15 cellular contexts compared by ENCODE assay signal in genomic region chr12:113201187-113202177, GRCh38. TPM values are rescaled to one million over a fixed set of nuclear protein-coding genes. Genes with fewer than 3 reads are reported as not detected.
DNase-seq lines count a peak whose midpoint lies in the region; ATAC-seq, FAIRE-seq and TF ChIP-seq lines count a peak whose summit lies in the region.
"Had no signal": no experiment of that assay in that cellular context is flagged by ENCODE, and none has a peak within 500 bp of the region (broad histone marks: within the 10 kb centered on the region; RNA-seq: fewer than 3 reads in every experiment).

No MANE protein-coding gene starts in this region.

- peaks cover 2% of the 10 kb centered on the region for H3K27me3 Mint-ChIP-seq in activated naive CD8-positive, alpha-beta T cell treated with anti-CD3 and anti-CD28 coated beads, Interleukin-2, amount 10 ng/mL, durations not matched to agents 7 days and 5 days
- H3K27me3 Mint-ChIP-seq in activated naive CD8-positive, alpha-beta T cell treated with anti-CD3 and anti-CD28 coated beads, Interleukin-2, amount 50 U/mL, for 24 hours, result no peaks in the 10 kb centered on the region
- no peaks in the 10 kb centered on the region for H3K27me3 Mint-ChIP-seq in stimulated activated naive B cell treated with anti-CD40 and anti-IgM and Interleukin-4, amounts not matched to agents 10 μg/mL and 1 μg/mL and 100 μg/mL, for 72 hours
- no peaks in the 10 kb centered on the region for H3K27me3 Mint-ChIP-seq in Caco-2 (ENCODE audit: insufficient read depth, unreplicated experiment)
- H3K27me3 Mint-ChIP-seq: CD8-positive, alpha-beta memory T cell had no signal

- H3K23ac ChIP-seq in H1 (ENCODE audit: insufficient read length), result no peak overlapping the region

- WGBS in H1 (ENCODE audit: extremely low coverage in 1 of 2, insufficient coverage in 1 of 2, insufficient read length in 1 of 2, insufficient replicate concordance in 2 of 2, low coverage in 1 of 2, low lambda C conversion rate in 2 of 2, missing lambda C conversion rate in 1 of 2), 2 experiments, result 89% methylated on average over 14 of the region's 14 CpGs; no CpG with 5 or more reads in 1 of the 2 experiments

- H2BK5ac ChIP-seq in H1 (ENCODE audit: low read depth, low read length), result no peak overlapping the region

- peaks cover 15% of the 10 kb centered on the region for H3K4me1 Mint-ChIP-seq in activated naive CD8-positive, alpha-beta T cell treated with anti-CD3 and anti-CD28 coated beads, Interleukin-2, amount 10 ng/mL, durations not matched to agents 7 days and 5 days
- H3K4me1 Mint-ChIP-seq in activated naive CD8-positive, alpha-beta T cell treated with anti-CD3 and anti-CD28 coated beads, Interleukin-2, amount 50 U/mL, for 24 hours, result peaks cover 11% of the 10 kb centered on the region
- peaks cover 33 to 63% of the 10 kb centered on the region in 2 donors for H3K4me1 Mint-ChIP-seq in stimulated activated naive B cell treated with anti-CD40 and anti-IgM and Interleukin-4, amounts not matched to agents 10 μg/mL and 1 μg/mL and 100 μg/mL, for 72 hours
- no peaks in the 10 kb centered on the region for H3K4me1 Mint-ChIP-seq in Caco-2 (ENCODE audit: low read depth, unreplicated experiment)

- POLR2A ChIA-PET in activated naive CD8-positive, alpha-beta T cell treated with anti-CD3 and anti-CD28 coated beads, Interleukin-2, amount 10 ng/mL, durations not matched to agents 7 days and 5 days (lab: Charles Lee), result interaction anchor here (1.3 kb wide), 1 partner anchor 20 kb away, joined by 3 read pairs; the partner anchor contains the start of gene TPCN1
- POLR2A ChIA-PET in H1 (lab: Charles Lee; ENCODE audit: partially characterized antibody) (interaction anchor here (1.1 to 6.8 kb wide), 5 partner anchors 9 to 63 kb away, joined by 3 to 31 read pairs (median 3); partner anchors contain the start of genes DDX54, RITA1 and TPCN1), Caco-2 (lab: Charles Lee) (no interaction called here)

- H3K56ac ChIP-seq in H1 (replicated peaks; ENCODE audit: insufficient read length, low read depth, low read length), result no peak overlapping the region

- 0 out of 7 replicates have a peak overlapping the region, but pooled peaks of 1 of the 4 experiments have one; percentile 26 for H3K9ac ChIP-seq in H1 (replicated peaks in 1 of 4; ENCODE audit: extremely low read depth in 1 of 4, low read depth in 3 of 4, low read length in 3 of 4)

- no peak overlapping the region for H2BK15ac ChIP-seq in H1 (ENCODE audit: low read length)

- no peak overlapping the region for H2AK5ac ChIP-seq in H1 (ENCODE audit: low read depth, low read length)

- no peak overlapping the region for H3K4me2 ChIP-seq in H1 (ENCODE audit: insufficient read depth in 1 of 2, low read depth in 2 of 2, low read length in 2 of 2)

- CTCF ChIA-PET in H1 (lab: Charles Lee; ENCODE audit: partially characterized antibody), result interaction anchor here (0.5 to 1.8 kb wide), 6 partner anchors 22 to 1759 kb away, joined by 3 to 5 read pairs (median 3); no protein-coding TSS in a partner anchor
- CTCF ChIA-PET in Caco-2 (lab: Charles Lee), result no interaction called here

- H3K4me1 ChIP-seq in H1 (replicated peaks in 1 of 4; ENCODE audit: control insufficient read depth in 3 of 4, insufficient read depth in 4 of 4, low read length in 3 of 4), result peaks cover 0 to 2% (median 0%) of the 10 kb centered on the region in 4 experiments; a peak in 1 of 7 replicates
- H3K4me1 ChIP-seq in Caco-2, result no peaks in the 10 kb centered on the region
- H3K4me1 ChIP-seq in BE2C, result no peaks in the 10 kb centered on the region
- H3K4me1 ChIP-seq: SJCRH30 had no signal

- no peak overlapping the region for H3K27ac ChIP-seq in H1 (ENCODE audit: low read depth, low read length)
- H3K27ac ChIP-seq: SJCRH30 had no signal

- no peak overlapping the region for H3K4ac ChIP-seq in H1 (replicated peaks; ENCODE audit: insufficient read length, low read depth, low read length)

- TF ChIP-seq CTCF in H1 (IDR thresholded peaks at IDR 0.05; ENCODE audit: control extremely low read depth in 1 of 3, insufficient read depth in 1 of 3, low read depth in 1 of 3, low read length in 3 of 3), result no peak
- TF ChIP-seq CTCF in Caco-2 (IDR thresholded peaks at IDR 0.05; ENCODE audit: insufficient read depth in 1 of 2, low read depth in 1 of 2, low read length in 1 of 2, severe bottlenecking in 1 of 2, unreplicated experiment in 1 of 2), result no peak
- TF ChIP-seq CTCF in BE2C (IDR thresholded peaks at IDR 0.05; ENCODE audit: low read depth, low read length), result no peak

- H2AFZ ChIP-seq in H1 (ENCODE audit: low read length), result no peak overlapping the region

- no peak for TF ChIP-seq RAD21 in H1 (IDR thresholded peaks at IDR 0.05 in 1 of 2, conservative IDR thresholded peaks at IDR 0.05 in 1 of 2; ENCODE audit: low read depth in 2 of 2, low read length in 2 of 2)

- H3K4me3 Mint-ChIP-seq in activated naive CD8-positive, alpha-beta T cell treated with anti-CD3 and anti-CD28 coated beads, Interleukin-2, amount 10 ng/mL, durations not matched to agents 7 days and 5 days, result no peak overlapping the region
- H3K4me3 Mint-ChIP-seq in activated naive CD8-positive, alpha-beta T cell treated with anti-CD3 and anti-CD28 coated beads, Interleukin-2, amount 50 U/mL, for 24 hours, result no peak overlapping the region
- peak overlapping the region in 1 of 2 donors; percentile 39 for H3K4me3 Mint-ChIP-seq in stimulated activated naive B cell treated with anti-CD40 and anti-IgM and Interleukin-4, amounts not matched to agents 10 μg/mL and 1 μg/mL and 100 μg/mL, for 72 hours
- no peak overlapping the region for H3K4me3 Mint-ChIP-seq in Caco-2 (ENCODE audit: unreplicated experiment)
- H3K4me3 Mint-ChIP-seq: CD8-positive, alpha-beta memory T cell had no signal

- H4K8ac ChIP-seq in H1 (ENCODE audit: extremely low read depth, insufficient read depth, low read length), result no peak overlapping the region

- no peak overlapping the region for H3K4me3 ChIP-seq in H1 (ENCODE audit: extremely low read depth in 1 of 4, insufficient read depth in 2 of 4, low read depth in 3 of 4, low read length in 4 of 4)
- no peak overlapping the region for H3K4me3 ChIP-seq in Caco-2 (ENCODE audit: low read depth, low read length)
- H3K4me3 ChIP-seq in BE2C (ENCODE audit: low read depth, low read length), result no peak overlapping the region
- H3K4me3 ChIP-seq: MG63, SJCRH30 had no signal

- FAIRE-seq in H1 (lab: Jason Lieb, UNC), result no peak
- FAIRE-seq: GM18507 had no signal

- no peaks in the 10 kb centered on the region for H3K79me2 ChIP-seq in H1 (ENCODE audit: control insufficient read depth in 1 of 2, insufficient read depth in 2 of 2, low read length in 2 of 2)

- H4K20me1 ChIP-seq in H1 (replicated peaks in 1 of 2; ENCODE audit: control insufficient read depth in 1 of 2, insufficient read depth in 2 of 2, low read length in 2 of 2), result no peaks in the 10 kb centered on the region

- no peaks in the 10 kb centered on the region for H3K23me2 ChIP-seq in H1 (ENCODE audit: low read depth, low read length)

- intact Hi-C loops in Caco-2 (cut with micrococcal nuclease; ENCODE audit: unreplicated experiment), result no loop called here

- no peaks in the 10 kb centered on the region for H3K36me3 Mint-ChIP-seq in activated naive CD8-positive, alpha-beta T cell treated with anti-CD3 and anti-CD28 coated beads, Interleukin-2, amount 10 ng/mL, durations not matched to agents 7 days and 5 days
- no peaks in the 10 kb centered on the region for H3K36me3 Mint-ChIP-seq in activated naive CD8-positive, alpha-beta T cell treated with anti-CD3 and anti-CD28 coated beads, Interleukin-2, amount 50 U/mL, for 24 hours (ENCODE audit: low read depth)
- H3K36me3 Mint-ChIP-seq in stimulated activated naive B cell treated with anti-CD40 and anti-IgM and Interleukin-4, amounts not matched to agents 10 μg/mL and 1 μg/mL and 100 μg/mL, for 72 hours, result peaks cover 6 to 15% of the 10 kb centered on the region in 2 donors
- H3K36me3 Mint-ChIP-seq in Caco-2 (ENCODE audit: insufficient read depth, unreplicated experiment), result no peaks in the 10 kb centered on the region
- H3K36me3 Mint-ChIP-seq: CD8-positive, alpha-beta memory T cell had no signal

- H3K14ac ChIP-seq in H1 (ENCODE audit: insufficient read length), result no peak overlapping the region

- H3K36me3 ChIP-seq in H1 (ENCODE audit: control insufficient read depth in 2 of 4, insufficient read depth in 4 of 4, low read length in 3 of 4), result no peaks in the 10 kb centered on the region
- H3K36me3 ChIP-seq in Caco-2 (ENCODE audit: control insufficient read depth, insufficient read depth, low read length), result no peaks in the 10 kb centered on the region
- no peaks in the 10 kb centered on the region for H3K36me3 ChIP-seq in BE2C
- H3K36me3 ChIP-seq: MG63, SJCRH30 had no signal

- DNase-seq in activated naive CD8-positive, alpha-beta T cell treated with anti-CD3 and anti-CD28 coated beads, Interleukin-2, amount 10 ng/mL, durations not matched to agents 7 days and 5 days, result no peak
- DNase-seq in activated naive CD8-positive, alpha-beta T cell treated with anti-CD3 and anti-CD28 coated beads, Interleukin-2, amount 50 U/mL, for 24 hours, result no peak
- DNase-seq in NCI-H69 (lab: John Stamatoyannopoulos, UW) (peak; percentile 16), H1 (ENCODE audit: low read depth in 1 of 2, low spot score in 2 of 2) (no peak), Caco-2 (no peak), BE2C (no peak), HCEC 1CT (no peak)
- no peak for DNase-seq in stimulated activated naive B cell treated with anti-CD40 and anti-IgM and Interleukin-4, amounts not matched to agents 10 μg/mL and 1 μg/mL and 100 μg/mL, for 72 hours
- DNase-seq: CD8-positive, alpha-beta memory T cell; MG63; NCI-H1092 treated with DMSO at 0.1 percent for 48 hours; NCI-H1694; NCI-H446 treated with DMSO at 0.1 percent for 48 hours; SJCRH30 had no signal

- no peaks in the 10 kb centered on the region for H3K9me3 Mint-ChIP-seq in activated naive CD8-positive, alpha-beta T cell treated with anti-CD3 and anti-CD28 coated beads, Interleukin-2, amount 10 ng/mL, durations not matched to agents 7 days and 5 days
- H3K9me3 Mint-ChIP-seq in activated naive CD8-positive, alpha-beta T cell treated with anti-CD3 and anti-CD28 coated beads, Interleukin-2, amount 50 U/mL, for 24 hours, result no peaks in the 10 kb centered on the region
- H3K9me3 Mint-ChIP-seq in stimulated activated naive B cell treated with anti-CD40 and anti-IgM and Interleukin-4, amounts not matched to agents 10 μg/mL and 1 μg/mL and 100 μg/mL, for 72 hours, result peaks cover 0 to under 1% of the 10 kb centered on the region in 2 donors
- H3K9me3 Mint-ChIP-seq in Caco-2 (ENCODE audit: unreplicated experiment), result no peaks in the 10 kb centered on the region
- H3K9me3 Mint-ChIP-seq: CD8-positive, alpha-beta memory T cell had no signal

- H4K91ac ChIP-seq in H1 (replicated peaks; ENCODE audit: insufficient read length, low read length), result no peak overlapping the region

- ATAC-seq in activated naive CD8-positive, alpha-beta T cell treated with anti-CD3 and anti-CD28 coated beads, Interleukin-2, amount 10 ng/mL, durations not matched to agents 7 days and 5 days (ENCODE audit: low read depth), result no peak
- ATAC-seq in activated naive CD8-positive, alpha-beta T cell treated with anti-CD3 and anti-CD28 coated beads, Interleukin-2, amount 50 U/mL, for 24 hours, result no peak
- ATAC-seq in stimulated activated naive B cell treated with anti-CD40 and anti-IgM and Interleukin-4, amounts not matched to agents 10 μg/mL and 1 μg/mL and 100 μg/mL, for 72 hours (replicated peaks), result no peak

- H3K79me1 ChIP-seq in H1 (ENCODE audit: low read depth, low read length), result no peaks in the 10 kb centered on the region

- no peak for TF ChIP-seq POLR2A in H1 (IDR thresholded peaks at IDR 0.05; ENCODE audit: control extremely low read depth in 1 of 2, low read depth in 2 of 2, low read length in 2 of 2)

- H3K27ac Mint-ChIP-seq in activated naive CD8-positive, alpha-beta T cell treated with anti-CD3 and anti-CD28 coated beads, Interleukin-2, amount 10 ng/mL, durations not matched to agents 7 days and 5 days, result peak overlapping the region; percentile 30
- H3K27ac Mint-ChIP-seq in activated naive CD8-positive, alpha-beta T cell treated with anti-CD3 and anti-CD28 coated beads, Interleukin-2, amount 50 U/mL, for 24 hours, result no peak overlapping the region
- H3K27ac Mint-ChIP-seq in stimulated activated naive B cell treated with anti-CD40 and anti-IgM and Interleukin-4, amounts not matched to agents 10 μg/mL and 1 μg/mL and 100 μg/mL, for 72 hours, result peak overlapping the region; percentile 85
- no peak overlapping the region for H3K27ac Mint-ChIP-seq in Caco-2 (ENCODE audit: unreplicated experiment)

- no peak overlapping the region for H3K18ac ChIP-seq in H1 (ENCODE audit: extremely low read depth, low read length)

- no peak for TF ChIP-seq EP300 in H1 (IDR thresholded peaks at IDR 0.05; ENCODE audit: borderline replicate concordance in 1 of 2, low read depth in 2 of 2, low read length in 2 of 2)

- H3K9me3 ChIP-seq in H1 (ENCODE audit: insufficient read depth in 2 of 2, low read depth in 1 of 2, low read length in 1 of 2) (no peaks in the 10 kb centered on the region; a peak in 1 of 4 replicates), Caco-2 (no peaks in the 10 kb centered on the region), BE2C (no peaks in the 10 kb centered on the region)
- H3K9me3 ChIP-seq: MG63, SJCRH30 had no signal

- no peak overlapping the region for H4K5ac ChIP-seq in H1 (ENCODE audit: insufficient read length, low read depth, low read length)

- H3K27me3 ChIP-seq in H1 (replicated peaks in 1 of 4; ENCODE audit: control insufficient read depth in 3 of 4, extremely low read depth in 1 of 4, insufficient read depth in 3 of 4, low read length in 3 of 4) (no peaks in the 10 kb centered on the region), Caco-2 (replicated peaks; ENCODE audit: control insufficient read depth, insufficient read depth, low read length) (no peaks in the 10 kb centered on the region), BE2C (no peaks in the 10 kb centered on the region)
- H3K27me3 ChIP-seq: MG63, SJCRH30 had no signal

- no TSS peak for BruUV-seq in Caco-2 (replicated peaks; lab: Mats Ljungman, UMichigan)

- no peak overlapping the region for H2BK120ac ChIP-seq in H1 (replicated peaks; ENCODE audit: low read depth, low read length)

- no peak overlapping the region for H2BK20ac ChIP-seq in H1 (ENCODE audit: low read length)

- H2BK12ac ChIP-seq in H1 (ENCODE audit: low read depth, low read length), result 0 out of 2 replicates have a peak overlapping the region, but pooled peaks have one; percentile 39

RNA-seq across cellular contexts. Expression of gene RITA1, which starts 16.0 kb away (rescaled TPM):
- total RNA-seq in activated naive CD8-positive, alpha-beta T cell treated with anti-CD3 and anti-CD28 coated beads, Interleukin-2, amount 10 ng/mL, durations not matched to agents 7 days and 5 days, result 10 to 100 TPM; 18.5 to 21.5 TPM
- 25.8 and 26.4 TPM in 2 replicates for total RNA-seq in H1 (2021; fragmentation: NEBNext Ultra II Directional; extraction: Animal tissue kit (Norgen Biotek cat#: 25700))
- 24.1 and 31.0 TPM in 2 replicates for polyA plus RNA-seq in H1 (2011; rRNA removed)
- polyA plus RNA-seq in H1 (2011; cell fraction: cytosol; rRNA removed), result 25.4 TPM
- polyA plus RNA-seq in H1 (2011; cell fraction: nucleus; rRNA removed), result 19.1 TPM
- polyA plus RNA-seq in H1 (2012, experiment 1 of 2), result 21.0 to 23.7 TPM (median 23.5 TPM) in 4 replicates
- 32.3 TPM for polyA plus RNA-seq in H1 (2012, experiment 2 of 2)
- 16.0 TPM for polyA plus RNA-seq in H1 (2013, experiment 1 of 2)
- 16.6 TPM for polyA plus RNA-seq in H1 (2013, experiment 2 of 2)
- polyA minus RNA-seq in H1 (2011; rRNA and poly(A)+ RNA removed), result 10.5 and 15.2 TPM in 2 replicates
- 12.2 TPM for polyA minus RNA-seq in H1 (2011; cell fraction: cytosol; rRNA and poly(A)+ RNA removed)
- 19.0 TPM for polyA minus RNA-seq in H1 (2011; cell fraction: nucleus; rRNA and poly(A)+ RNA removed)
- total RNA-seq in Caco-2 (2022), result 32.7 and 33.6 TPM in 2 replicates
- polyA plus RNA-seq in BE2C (2012; ENCODE audit: insufficient read depth, insufficient read length, low read depth), result 83.0 TPM

RNA-seq across cellular contexts. Expression of gene DDX54, which starts 16.2 kb away (rescaled TPM):
- total RNA-seq in activated naive CD8-positive, alpha-beta T cell treated with anti-CD3 and anti-CD28 coated beads, Interleukin-2, amount 10 ng/mL, durations not matched to agents 7 days and 5 days, result 10 to 100 TPM; 70.1 to 74.2 TPM
- 112 and 113 TPM in 2 replicates for total RNA-seq in H1 (2021; fragmentation: NEBNext Ultra II Directional; extraction: Animal tissue kit (Norgen Biotek cat#: 25700))
- polyA plus RNA-seq in H1 (2011; rRNA removed), result 64.9 and 98.5 TPM in 2 replicates
- 104 TPM for polyA plus RNA-seq in H1 (2011; cell fraction: cytosol; rRNA removed)
- polyA plus RNA-seq in H1 (2011; cell fraction: nucleus; rRNA removed), result 85.4 TPM
- polyA plus RNA-seq in H1 (2012, experiment 1 of 2), result 58.9 to 84.2 TPM (median 67.7 TPM) in 4 replicates
- 47.5 TPM for polyA plus RNA-seq in H1 (2012, experiment 2 of 2)
- polyA plus RNA-seq in H1 (2013, experiment 1 of 2), result 60.7 TPM
- polyA plus RNA-seq in H1 (2013, experiment 2 of 2), result 54.4 TPM
- polyA minus RNA-seq in H1 (2011; rRNA and poly(A)+ RNA removed), result 47.0 and 60.0 TPM in 2 replicates
- 44.5 TPM for polyA minus RNA-seq in H1 (2011; cell fraction: cytosol; rRNA and poly(A)+ RNA removed)
- 37.9 TPM for polyA minus RNA-seq in H1 (2011; cell fraction: nucleus; rRNA and poly(A)+ RNA removed)
- total RNA-seq in Caco-2 (2022), result 101 and 110 TPM in 2 replicates
- 132 TPM for polyA plus RNA-seq in BE2C (2012; ENCODE audit: insufficient read depth, insufficient read length, low read depth)

RNA-seq across cellular contexts. Expression of gene TPCN1, which starts 19.8 kb away (rescaled TPM):
- 10 to 100 TPM; 29.9 to 32.0 TPM for total RNA-seq in activated naive CD8-positive, alpha-beta T cell treated with anti-CD3 and anti-CD28 coated beads, Interleukin-2, amount 10 ng/mL, durations not matched to agents 7 days and 5 days
- total RNA-seq in H1 (2021; fragmentation: NEBNext Ultra II Directional; extraction: Animal tissue kit (Norgen Biotek cat#: 25700)), result 18.1 and 21.4 TPM in 2 replicates
- 14.9 and 22.7 TPM in 2 replicates for polyA plus RNA-seq in H1 (2011; rRNA removed)
- 13.7 TPM for polyA plus RNA-seq in H1 (2011; cell fraction: cytosol; rRNA removed)
- 83.7 TPM for polyA plus RNA-seq in H1 (2011; cell fraction: nucleus; rRNA removed)
- 13.6 to 25.4 TPM (median 22.3 TPM) in 4 replicates for polyA plus RNA-seq in H1 (2012, experiment 1 of 2)
- polyA plus RNA-seq in H1 (2012, experiment 2 of 2), result 9.8 TPM
- 16.1 TPM for polyA plus RNA-seq in H1 (2013, experiment 1 of 2)
- 15.3 TPM for polyA plus RNA-seq in H1 (2013, experiment 2 of 2)
- polyA minus RNA-seq in H1 (2011; rRNA and poly(A)+ RNA removed), result 18.5 and 20.8 TPM in 2 replicates
- 15.6 TPM for polyA minus RNA-seq in H1 (2011; cell fraction: cytosol; rRNA and poly(A)+ RNA removed)
- polyA minus RNA-seq in H1 (2011; cell fraction: nucleus; rRNA and poly(A)+ RNA removed), result 40.6 TPM
- total RNA-seq in Caco-2 (2022), result 54.4 and 55.9 TPM in 2 replicates
- 24.5 TPM for polyA plus RNA-seq in BE2C (2012; ENCODE audit: insufficient read depth, insufficient read length, low read depth)

RNA-seq across cellular contexts. Expression of gene CFAP73, which starts 52.0 kb away (rescaled TPM):
- total RNA-seq in activated naive CD8-positive, alpha-beta T cell treated with anti-CD3 and anti-CD28 coated beads, Interleukin-2, amount 10 ng/mL, durations not matched to agents 7 days and 5 days, result under 1 TPM; 0.55 to 0.65 TPM
- total RNA-seq in H1 (2021; fragmentation: NEBNext Ultra II Directional; extraction: Animal tissue kit (Norgen Biotek cat#: 25700)), result 0.56 TPM in 1 of 2 replicates, not detected in the other
- 0.45 and 0.80 TPM in 2 replicates for polyA plus RNA-seq in H1 (2011; rRNA removed)
- polyA plus RNA-seq in H1 (2011; cell fraction: cytosol; rRNA removed), result 0.92 TPM
- polyA plus RNA-seq in H1 (2011; cell fraction: nucleus; rRNA removed), result 1.3 TPM
- polyA plus RNA-seq in H1 (2012, experiment 1 of 2), result 0.27 to 0.42 TPM (median 0.36 TPM) in 4 replicates
- polyA plus RNA-seq in H1 (2012, experiment 2 of 2), result 0.22 TPM
- polyA plus RNA-seq in H1 (2013, experiment 1 of 2), result 0.14 TPM
- polyA plus RNA-seq in H1 (2013, experiment 2 of 2), result 0.26 TPM
- polyA minus RNA-seq in H1 (2011; rRNA and poly(A)+ RNA removed), result not detected in 2 replicates
- polyA minus RNA-seq in H1 (2011; cell fraction: cytosol; rRNA and poly(A)+ RNA removed), result not detected
- polyA minus RNA-seq in H1 (2011; cell fraction: nucleus; rRNA and poly(A)+ RNA removed), result 0.90 TPM
- 0.23 TPM in 1 of 2 replicates, not detected in the other for total RNA-seq in Caco-2 (2022)
- polyA plus RNA-seq in BE2C (2012; ENCODE audit: insufficient read depth, insufficient read length, low read depth), result not detected
- total RNA-seq: SJCRH30 had no signal
- polyA plus RNA-seq: CD8-positive, alpha-beta memory T cell had no signal

Comparison
In these comparisons a context has a peak if more than half of its experiments do, and no peak if none do; other contexts are left out.
1. H3K27ac Mint-ChIP-seq: peak in activated naive CD8-positive, alpha-beta T cell treated with anti-CD3 and anti-CD28 coated beads, Interleukin-2, amount 10 ng/mL, durations not matched to agents 7 days and 5 days (single experiment) and stimulated activated naive B cell treated with anti-CD40 and anti-IgM and Interleukin-4, amounts not matched to agents 10 μg/mL and 1 μg/mL and 100 μg/mL, for 72 hours (single experiment); none in activated naive CD8-positive, alpha-beta T cell treated with anti-CD3 and anti-CD28 coated beads, Interleukin-2, amount 50 U/mL, for 24 hours (single experiment) and Caco-2 (single experiment).